ENCODE assay signal across 20 cellular contexts in the genomic region with DNA sequence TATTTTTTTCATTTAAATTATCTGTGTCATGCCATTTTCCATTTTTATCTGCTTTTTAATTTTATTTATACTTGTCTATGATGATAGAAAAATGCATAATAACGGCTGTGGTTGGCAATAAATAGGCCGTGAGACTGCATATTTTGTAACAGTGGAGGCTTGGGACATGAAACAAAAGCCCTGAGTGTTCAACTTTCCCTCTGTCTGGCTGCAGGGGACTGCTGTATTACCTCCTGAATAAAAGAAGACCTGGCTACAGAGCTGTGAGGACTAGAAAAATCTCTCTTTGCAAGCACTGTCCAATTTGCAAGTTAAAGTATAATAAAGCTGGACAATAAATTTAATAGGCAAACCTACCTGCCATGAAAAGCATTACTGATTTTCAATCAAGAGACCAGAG.
"Had no signal": no experiment of that assay in that cellular context is flagged by ENCODE, and none has a peak within 500 bp of the region (broad histone marks: within the 10 kb centered on the region; RNA-seq: fewer than 3 reads in every experiment).

No MANE protein-coding gene starts in this region.

- H3K27me3 ChIP-seq: neural progenitor cell, transverse colon, uterus had no signal

- H3K4me1 ChIP-seq: left ventricle myocardium inferior, transverse colon, uterus had no signal

- DNase-seq: activated CD4-positive, alpha-beta memory T cell treated with anti-CD3 and anti-CD28 coated beads for 36 hours; activated CD4-positive, alpha-beta T cell treated with anti-CD3 and anti-CD28 coated beads for 48 hours; activated effector memory CD4-positive, alpha-beta T cell treated with Interleukin-2 at 50 U/mL for 16 hours; activated naive CD4-positive, alpha-beta T cell treated with anti-CD3 and anti-CD28 coated beads, Interleukin-2, amount 50 U/mL, for 16 hours; activated naive CD8-positive, alpha-beta T cell treated with anti-CD3 and anti-CD28 coated beads, Interleukin-2, amount 50 U/mL, for 24 hours; activated T-cell treated with anti-CD3 and anti-CD28 coated beads, Interleukin-2, amount 50 U/mL, for 72 hours; anterior cingulate cortex; effector CD4-positive, alpha-beta T cell; erythroblast; glutamatergic neuron; hippocampal formation; left ventricle myocardium inferior; naive thymus-derived CD8-positive, alpha-beta T cell; posterior cingulate gyrus; stimulated activated CD4-positive, alpha-beta T cell treated with anti-CD3 and anti-CD28 coated beads, Interleukin-2, amount 100 ng/mL, for 48 hours; stimulated activated CD8-positive, alpha-beta memory T cell treated with anti-CD3 and anti-CD28 coated beads, Interleukin-4, amount 100 ng/mL, for 48 hours; stimulated activated naive B cell treated with anti-CD40 and anti-IgM and Interleukin-4, amounts not matched to agents 10 μg/mL and 1 μg/mL and 100 μg/mL, for 72 hours; transverse colon; uterus had no signal

- H3K9me3 ChIP-seq: left ventricle myocardium inferior, transverse colon, uterus had no signal

- H3K36me3 ChIP-seq: left ventricle myocardium inferior, neural progenitor cell, transverse colon had no signal

- H3K4me3 ChIP-seq: left ventricle myocardium inferior, neural progenitor cell, transverse colon, uterus had no signal

- H3K9ac ChIP-seq: neural progenitor cell had no signal
